In the genomic region with DNA sequence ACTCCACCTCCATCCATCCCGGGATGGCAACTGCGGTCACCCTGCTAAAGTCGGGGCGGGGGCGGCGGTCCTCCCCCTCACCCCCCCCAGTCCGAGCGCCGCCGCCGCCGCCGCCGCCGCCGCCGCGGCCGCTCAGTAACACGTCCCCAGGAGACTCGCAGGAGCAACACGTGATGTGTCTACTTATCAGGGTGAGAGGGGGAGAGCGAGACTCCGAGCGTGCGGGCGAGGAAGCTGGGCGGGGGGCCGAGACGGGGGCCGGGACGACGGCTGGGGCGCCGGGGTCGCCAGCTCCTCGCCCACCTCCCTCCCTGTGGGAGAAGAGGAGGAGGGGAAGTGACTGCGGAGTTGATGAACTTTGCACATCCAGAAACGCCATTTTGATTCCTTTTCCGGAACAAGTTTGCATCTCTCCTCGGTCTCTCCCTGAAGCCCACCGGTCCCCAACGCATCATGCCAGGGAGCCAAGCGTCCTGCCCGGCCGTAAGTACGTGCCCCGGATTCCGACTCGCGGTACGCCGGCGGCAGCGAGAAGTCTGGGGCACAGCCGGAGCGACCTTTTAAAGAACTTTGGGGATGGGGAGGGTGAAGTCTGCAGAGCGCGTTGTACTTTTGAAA, we compare ENCODE assay signal across 8 cellular contexts. TPM values are rescaled to one million over a fixed set of nuclear protein-coding genes. Genes with fewer than 3 reads are reported as not detected.
DNase-seq lines count a peak whose midpoint lies in the region; TF ChIP-seq lines count a peak whose summit lies in the region.

A gene with protein sequence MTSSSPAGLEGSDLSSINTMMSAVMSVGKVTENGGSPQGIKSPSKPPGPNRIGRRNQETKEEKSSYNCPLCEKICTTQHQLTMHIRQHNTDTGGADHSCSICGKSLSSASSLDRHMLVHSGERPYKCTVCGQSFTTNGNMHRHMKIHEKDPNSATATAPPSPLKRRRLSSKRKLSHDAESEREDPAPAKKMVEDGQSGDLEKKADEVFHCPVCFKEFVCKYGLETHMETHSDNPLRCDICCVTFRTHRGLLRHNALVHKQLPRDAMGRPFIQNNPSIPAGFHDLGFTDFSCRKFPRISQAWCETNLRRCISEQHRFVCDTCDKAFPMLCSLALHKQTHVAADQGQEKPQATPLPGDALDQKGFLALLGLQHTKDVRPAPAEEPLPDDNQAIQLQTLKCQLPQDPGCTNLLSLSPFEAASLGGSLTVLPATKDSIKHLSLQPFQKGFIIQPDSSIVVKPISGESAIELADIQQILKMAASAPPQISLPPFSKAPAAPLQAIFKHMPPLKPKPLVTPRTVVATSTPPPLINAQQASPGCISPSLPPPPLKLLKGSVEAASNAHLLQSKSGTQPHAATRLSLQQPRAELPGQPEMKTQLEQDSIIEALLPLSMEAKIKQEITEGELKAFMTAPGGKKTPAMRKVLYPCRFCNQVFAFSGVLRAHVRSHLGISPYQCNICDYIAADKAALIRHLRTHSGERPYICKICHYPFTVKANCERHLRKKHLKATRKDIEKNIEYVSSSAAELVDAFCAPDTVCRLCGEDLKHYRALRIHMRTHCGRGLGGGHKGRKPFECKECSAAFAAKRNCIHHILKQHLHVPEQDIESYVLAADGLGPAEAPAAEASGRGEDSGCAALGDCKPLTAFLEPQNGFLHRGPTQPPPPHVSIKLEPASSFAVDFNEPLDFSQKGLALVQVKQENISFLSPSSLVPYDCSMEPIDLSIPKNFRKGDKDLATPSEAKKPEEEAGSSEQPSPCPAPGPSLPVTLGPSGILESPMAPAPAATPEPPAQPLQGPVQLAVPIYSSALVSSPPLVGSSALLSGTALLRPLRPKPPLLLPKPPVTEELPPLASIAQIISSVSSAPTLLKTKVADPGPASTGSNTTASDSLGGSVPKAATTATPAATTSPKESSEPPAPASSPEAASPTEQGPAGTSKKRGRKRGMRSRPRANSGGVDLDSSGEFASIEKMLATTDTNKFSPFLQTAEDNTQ (N-terminal part only) (plus strand): TSS at position 384 of the 618 bp plus-strand sequence. CDS start 73,951 bp downstream, outside the sequence.

- POLR2A ChIA-PET in GM10248 (lab: Yijun Ruan, JAX): interaction anchor here (1.3 kb wide), 1 partner anchor 34 kb away, joined by 3 read pairs; no protein-coding TSS in a partner anchor

- no peak for TF ChIP-seq CTCF in GM10248 (IDR thresholded peaks at IDR 0.05; ENCODE audit: control extremely low read depth, extremely low read depth, low read depth, missing control alignments)
- no peak for TF ChIP-seq CTCF in brain (conservative IDR thresholded peaks at IDR 0.05)
- TF ChIP-seq CTCF in smooth muscle cell (IDR thresholded peaks at IDR 0.05; ENCODE audit: borderline replicate concordance, insufficient read depth, poor library complexity, severe bottlenecking): no peak

- peak within 1 kb of the TSS; percentile 87 to 94 (median 92) for H3K4me3 Mint-ChIP-seq in brain

- H3K4me3 ChIP-seq in H7 (ENCODE audit: insufficient read depth, low read depth, low read length) (peak within 1 kb of the TSS; percentile 90), iPS-15b (ENCODE audit: low read depth, low read length) (peak within 1 kb of the TSS; percentile 87), smooth muscle cell (peak within 1 kb of the TSS; percentile 95)

- H3K4me1 Mint-ChIP-seq in brain: peaks cover 38% of the 10 kb centered on the region

- no peaks in the 10 kb centered on the region for H3K9me3 Mint-ChIP-seq in brain

- WGBS in smooth muscle cell (ENCODE audit: low lambda C conversion rate): 2% methylated on average over 22 of the region's 59 CpGs

- H3K27me3 Mint-ChIP-seq in brain: peaks cover 68% of the 10 kb centered on the region

- peak within 1 kb of the TSS; percentile 81 for H3K27ac ChIP-seq in smooth muscle cell (ENCODE audit: low read depth)

- DNase-seq in GM10248 (ENCODE audit: extremely low spot score): peak; percentile 85
- peak; percentile 87 for DNase-seq in H7
- peak; percentile 71 for DNase-seq in M059J (ENCODE audit: low read depth)
- peak; percentile 48 for DNase-seq in T-helper 9 cell
- DNase-seq in smooth muscle cell (lab: John Stamatoyannopoulos, UW; ENCODE audit: unreplicated experiment): peak; percentile 64
- DNase-seq in NCI-H2107 treated with DMSO at 0.1 percent for 48 hours (lab: John Stamatoyannopoulos, UW; ENCODE audit: unreplicated experiment): no peak

- H3K36me3 ChIP-seq in H7 (replicated peaks; ENCODE audit: control insufficient read depth, insufficient read depth, low read length): no peaks in the 10 kb centered on the region
- no peaks in the 10 kb centered on the region for H3K36me3 ChIP-seq in iPS-15b (ENCODE audit: control insufficient read depth, insufficient read depth, low read length)
- H3K36me3 ChIP-seq in smooth muscle cell (ENCODE audit: low read depth): no peaks in the 10 kb centered on the region

- H3F3A ChIP-seq in smooth muscle cell (ENCODE audit: low read depth): peaks cover 13% of the 10 kb centered on the region

- H3K9me3 ChIP-seq in iPS-15b (ENCODE audit: control insufficient read depth, insufficient read depth, low read length) (no peaks in the 10 kb centered on the region), smooth muscle cell (replicated peaks; ENCODE audit: low read depth) (no peaks in the 10 kb centered on the region)

- peak within 1 kb of the TSS; percentile 46 to 81 (median 74) for H3K27ac Mint-ChIP-seq in brain

- H3K79me2 ChIP-seq in smooth muscle cell (ENCODE audit: low read depth): peaks cover 43% of the 10 kb centered on the region

- no peaks in the 10 kb centered on the region for H3K36me3 Mint-ChIP-seq in brain

- peaks cover 23% of the 10 kb centered on the region for H3K4me1 ChIP-seq in iPS-15b (ENCODE audit: control insufficient read depth, insufficient read depth, low read length)
- peaks cover 16% of the 10 kb centered on the region for H3K4me1 ChIP-seq in smooth muscle cell (ENCODE audit: low read depth)

- CTCF ChIA-PET in GM10248 (lab: Yijun Ruan, JAX): interaction anchor here (1.2 kb wide), 1 partner anchor 431 kb away, joined by 3 read pairs; no protein-coding TSS in a partner anchor

- H4K20me1 ChIP-seq in smooth muscle cell (ENCODE audit: low read depth): peaks cover 34% of the 10 kb centered on the region

- peak within 1 kb of the TSS; percentile 92 for H2AFZ ChIP-seq in smooth muscle cell (ENCODE audit: low read depth)

- peak within 1 kb of the TSS; percentile 96 for H3K4me2 ChIP-seq in smooth muscle cell

- peak within 1 kb of the TSS; percentile 87 for H3K9ac ChIP-seq in iPS-15b (ENCODE audit: low read depth, low read length)
- H3K9ac ChIP-seq in smooth muscle cell (ENCODE audit: low read depth): peak within 1 kb of the TSS; percentile 74

- H3K27me3 ChIP-seq in H7 (ENCODE audit: control insufficient read depth, insufficient read depth, low read length) (peaks cover 2% of the 10 kb centered on the region; the same call in 1 of the 2 replicates), iPS-15b (ENCODE audit: control insufficient read depth, insufficient read depth, low read length) (peaks cover 27% of the 10 kb centered on the region), smooth muscle cell (ENCODE audit: low read depth) (no peaks in the 10 kb centered on the region)

RNA-seq across cellular contexts. Expression of the gene that starts here (rescaled TPM):
- 24.2 and 31.9 TPM in 2 replicates for total RNA-seq in H7 (2014; rRNA removed; shearing (Covaris generic))
- total RNA-seq in M059J (2014; rRNA removed; shearing (Covaris generic)): 8.5 and 16.2 TPM in 2 replicates
- polyA plus RNA-seq in brain (ENCODE audit: insufficient read depth, low read depth, low replicate concordance) (3.2 TPM), smooth muscle cell (13.2 and 17.7 TPM in 2 replicates)
- 19.8 and 26.1 TPM in 2 replicates for total RNA-seq in smooth muscle cell
